26 cellular contexts compared by ENCODE assay signal in the genomic region with DNA sequence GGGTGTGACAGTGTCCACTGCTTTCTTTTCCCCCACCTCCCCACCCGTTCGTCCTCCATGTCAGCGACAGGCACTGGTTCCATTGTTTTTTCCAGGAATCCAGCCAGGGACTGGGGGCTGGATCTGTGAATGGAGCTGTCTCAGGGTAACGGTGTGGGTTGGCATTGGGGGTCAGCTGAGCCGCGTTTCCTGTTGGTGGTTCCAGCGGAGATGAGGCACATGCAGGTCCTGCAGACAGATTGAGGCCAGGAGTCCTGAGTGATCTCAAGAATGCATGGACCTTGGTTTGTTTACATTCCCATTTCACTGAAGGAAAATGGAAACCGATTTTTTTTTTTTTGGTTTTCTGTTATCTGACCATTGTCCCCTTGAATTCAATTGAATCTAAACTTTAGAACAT.
DNase-seq lines count a peak whose midpoint lies in the region; ATAC-seq, FAIRE-seq and TF ChIP-seq lines count a peak whose summit lies in the region.
"Had no signal": no experiment of that assay in that cellular context is flagged by ENCODE, and none has a peak within 500 bp of the region (broad histone marks: within the 10 kb centered on the region; RNA-seq: fewer than 3 reads in every experiment).

No MANE protein-coding gene starts in this region.

- H3K4me1 ChIP-seq in HepG2 (ENCODE audit: insufficient read depth, low read length) (peaks cover 9% of the 10 kb centered on the region), right lobe of liver (no peaks in the 10 kb centered on the region), IMR-90 (ENCODE audit: control insufficient read depth, insufficient read depth, low read length) (peaks cover 32% of the 10 kb centered on the region), mesenchymal stem cell (ENCODE audit: control insufficient read depth, insufficient read depth, low read depth, low read length) (no peaks in the 10 kb centered on the region), osteoblast (ENCODE audit: insufficient read depth, low read length) (no peaks in the 10 kb centered on the region), PC-9 (replicated peaks; ENCODE audit: insufficient read depth) (no peaks in the 10 kb centered on the region)
- H3K4me1 ChIP-seq: A549, BE2C had no signal

- H2AK9ac ChIP-seq in IMR-90 (replicated peaks; ENCODE audit: low read depth, low read length, poor library complexity): peak overlapping the region; percentile 57

- ATAC-seq in HepG2 (no peak; the same call in 2 of the 3 replicates), right lobe of liver (no peak), IMR-90 (ENCODE audit: low read depth) (no peak), GM19324 (IDR thresholded peaks at IDR 0.05; ENCODE audit: low FRiP score, unreplicated experiment) (no peak)
- ATAC-seq: A549, GM12878 had no signal

- peak overlapping the region; percentile 96 for H2AK5ac ChIP-seq in IMR-90 (ENCODE audit: low read depth, low read length)
- no peak overlapping the region for H2AK5ac ChIP-seq in mesenchymal stem cell (ENCODE audit: low read length, severe bottlenecking)

- H2AFZ ChIP-seq in HepG2 (ENCODE audit: low read length) (no peak overlapping the region), IMR-90 (replicated peaks; ENCODE audit: low read length, poor library complexity) (peak overlapping the region; percentile 69), mesenchymal stem cell (ENCODE audit: low read depth, low read length) (no peak overlapping the region), osteoblast (ENCODE audit: low read length) (no peak overlapping the region), PC-9 (no peak overlapping the region)

- BruUV-seq in HepG2 (replicated peaks; lab: Mats Ljungman, UMichigan) (no TSS peak), IMR-90 (replicated peaks; lab: Mats Ljungman, UMichigan) (no TSS peak), PC-9 (replicated peaks; lab: Mats Ljungman, UMichigan) (no TSS peak)

- H2BK120ac ChIP-seq in IMR-90 (ENCODE audit: low read depth, low read length): peak overlapping the region; percentile 94
- no peak overlapping the region for H2BK120ac ChIP-seq in mesenchymal stem cell (ENCODE audit: low read depth, low read length)

- no peaks in the 10 kb centered on the region for H3K9me2 ChIP-seq in PC-9 (ENCODE audit: insufficient read depth)

- peak overlapping the region; percentile 93 for H2BK20ac ChIP-seq in IMR-90 (ENCODE audit: low read depth, low read length)

- H4K5ac ChIP-seq in IMR-90 (ENCODE audit: low read depth, low read length): peak overlapping the region; percentile 93

- H3K27ac ChIP-seq in HepG2 (ENCODE audit: extremely low read length, insufficient read depth, low read length): no peak overlapping the region
- no peak overlapping the region for H3K27ac ChIP-seq in right lobe of liver
- H3K27ac ChIP-seq in IMR-90 (ENCODE audit: insufficient read depth, low read length): peak overlapping the region; percentile 75
- no peak overlapping the region for H3K27ac ChIP-seq in mesenchymal stem cell (ENCODE audit: low read length, poor library complexity, severe bottlenecking)
- no peak overlapping the region for H3K27ac ChIP-seq in osteoblast (ENCODE audit: low read depth, low read length)
- H3K27ac ChIP-seq in PC-9: no peak overlapping the region
- H3K27ac ChIP-seq: 22Rv1; A549; BLaER1 treated with 17β-estradiol and CSF1 and Interleukin-3, amounts not matched to agents 10 nM and 100 nM; C4-2B had no signal

- H4K8ac ChIP-seq in IMR-90 (ENCODE audit: low read depth in 2 of 2, low read length in 2 of 2) (peak overlapping the region; percentile 63 to 82; a peak in 3 of 4 replicates), mesenchymal stem cell (ENCODE audit: low read length) (no peak overlapping the region)

- H3K18ac ChIP-seq in IMR-90 (ENCODE audit: low read depth, low read length) (peak overlapping the region; percentile 95), mesenchymal stem cell (ENCODE audit: low read depth in 1 of 2, low read length in 2 of 2) (peak overlapping the region in 1 of 2 experiments; percentile 21)

- dilution Hi-C loops in IMR-90 (cut with HindIII; ENCODE audit: low sequenced_read_pairs, unreplicated experiment): no loop called here

- POLR2A ChIA-PET in HepG2 (lab: Yijun Ruan, JAX): no interaction called here
- POLR2A ChIA-PET in IMR-90 (lab: Charles Lee; ENCODE audit: unreplicated experiment): interaction anchor here (0.7 kb wide), 1 partner anchor 165 kb away, joined by 6 read pairs; no protein-coding TSS in a partner anchor
- POLR2A ChIA-PET in PC-9 (lab: Charles Lee; ENCODE audit: unreplicated experiment): no interaction called here

- in situ Hi-C loops in HepG2 (cut with HindIII; ENCODE audit: extremely low pct_ligation_motif_present, low pct_unique_long_range_greater_than_20kb): no loop called here
- in situ Hi-C loops in IMR-90 (cut with MboI; ENCODE audit: low sequenced_read_pairs): loop anchor here (25.0 kb wide), 1 partner anchor 1338 kb away; no protein-coding TSS in a partner anchor

- DNase-seq in HepG2 (ENCODE audit: low spot score) (no peak), right lobe of liver (no peak), IMR-90 (peak; percentile 37), mesenchymal stem cell (peak; percentile 5), osteoblast (ENCODE audit: insufficient read length, low spot score, missing footprints) (peak; percentile 65), PC-9 (no peak), NCI-H1417 treated with DMSO at 0.1 percent for 48 hours (lab: John Stamatoyannopoulos, UW) (no peak)
- DNase-seq: BE2C; CD4-positive, alpha-beta T cell; CD8-positive, alpha-beta memory T cell; COR-L47; DMS 273 treated with DMSO at 0.1 percent for 48 hours; DMS153; DMS53; DMS79; DND-41; EL; GDM1 had no signal

- H3K9me3 ChIP-seq in HepG2 (ENCODE audit: low read length): no peaks in the 10 kb centered on the region
- no peaks in the 10 kb centered on the region for H3K9me3 ChIP-seq in right lobe of liver
- H3K9me3 ChIP-seq in IMR-90 (ENCODE audit: control insufficient read depth, insufficient read depth, low read length): no peaks in the 10 kb centered on the region
- H3K9me3 ChIP-seq in mesenchymal stem cell (ENCODE audit: control insufficient read depth, low read length): no peaks in the 10 kb centered on the region
- H3K9me3 ChIP-seq in osteoblast (ENCODE audit: low read depth, low read length): peaks cover 11% of the 10 kb centered on the region
- H3K9me3 ChIP-seq in PC-9 (ENCODE audit: insufficient read depth, low read depth): no peaks in the 10 kb centered on the region
- H3K9me3 ChIP-seq: A549, BE2C had no signal

- H3K4me2 ChIP-seq in HepG2 (ENCODE audit: low read depth, low read length) (peak overlapping the region; percentile 9; the same call in 1 of the 2 replicates), IMR-90 (ENCODE audit: low read depth, low read length) (no peak overlapping the region), mesenchymal stem cell (ENCODE audit: low read length, poor library complexity, severe bottlenecking) (no peak overlapping the region), osteoblast (ENCODE audit: insufficient read depth, low read length) (no peak overlapping the region), PC-9 (no peak overlapping the region)
- H3K4me2 ChIP-seq: A549; BLaER1 treated with 17β-estradiol and CSF1 and Interleukin-3, amounts not matched to agents 10 nM and 100 nM had no signal

- H2BK5ac ChIP-seq in IMR-90 (ENCODE audit: low read depth, low read length, poor library complexity, severe bottlenecking) (peak overlapping the region; percentile 69), mesenchymal stem cell (ENCODE audit: low read depth, low read length, poor library complexity, severe bottlenecking) (no peak overlapping the region)

- no peak for TF ChIP-seq EP300 in HepG2 (IDR thresholded peaks at IDR 0.05; ENCODE audit: low read depth in 2 of 2, low read length in 2 of 2)
- TF ChIP-seq EP300 in HepG2 (CRISPR knock-in tag; IDR thresholded peaks at IDR 0.05; ENCODE audit: borderline replicate concordance): no peak

- H3K9ac ChIP-seq in HepG2 (ENCODE audit: insufficient read depth, low read depth, low read length): no peak overlapping the region
- H3K9ac ChIP-seq in IMR-90 (ENCODE audit: low read depth, low read length): no peak overlapping the region
- H3K9ac ChIP-seq in mesenchymal stem cell (ENCODE audit: low read length): no peak overlapping the region
- H3K9ac ChIP-seq: BLaER1 treated with 17β-estradiol and CSF1 and Interleukin-3, amounts not matched to agents 10 nM and 100 nM had no signal

- H3K79me1 ChIP-seq in IMR-90 (ENCODE audit: low read depth in 1 of 2, low read length in 2 of 2) (peaks cover 0 to 15% of the 10 kb centered on the region in 2 experiments; a peak in 1 of 4 replicates), mesenchymal stem cell (replicated peaks; ENCODE audit: low read length, poor library complexity, severe bottlenecking) (no peaks in the 10 kb centered on the region)

- H3K14ac ChIP-seq in IMR-90 (replicated peaks; ENCODE audit: low read depth, low read length) (peak overlapping the region; percentile 84), mesenchymal stem cell (ENCODE audit: low read length in 2 of 2) (no peak overlapping the region)

- H3K36me3 ChIP-seq in HepG2 (replicated peaks in 1 of 2; ENCODE audit: control insufficient read depth in 1 of 2, insufficient read depth in 2 of 2, low read length in 2 of 2) (no peaks in the 10 kb centered on the region), right lobe of liver (no peaks in the 10 kb centered on the region), IMR-90 (ENCODE audit: control insufficient read depth, insufficient read depth, low read length) (no peaks in the 10 kb centered on the region), mesenchymal stem cell (ENCODE audit: control insufficient read depth in 1 of 2, insufficient read depth in 2 of 2, low read depth in 1 of 2, low read length in 2 of 2) (no peaks in the 10 kb centered on the region), osteoblast (ENCODE audit: insufficient read depth, low read length) (no peaks in the 10 kb centered on the region), PC-9 (ENCODE audit: low read depth) (no peaks in the 10 kb centered on the region)
- H3K36me3 ChIP-seq: BE2C; BLaER1 treated with 17β-estradiol and CSF1 and Interleukin-3, amounts not matched to agents 10 nM and 100 nM had no signal

- peak overlapping the region in 1 of 2 experiments; percentile 47 for H2BK12ac ChIP-seq in mesenchymal stem cell (ENCODE audit: low read length in 2 of 2)

- TF ChIP-seq RAD21 in HepG2 (CRISPR knock-in tag; IDR thresholded peaks at IDR 0.05) (no peak), IMR-90 (IDR thresholded peaks at IDR 0.05; ENCODE audit: low read length) (no peak)

- peaks cover 27% of the 10 kb centered on the region for H3K9me1 ChIP-seq in IMR-90 (ENCODE audit: insufficient read depth, low read length)

- intact Hi-C loops in HepG2 (cut with micrococcal nuclease; ENCODE audit: unreplicated experiment): no loop called here
- intact Hi-C loops in right lobe of liver (cut with DNase I): no loop called here
- intact Hi-C loops in IMR-90 (cut with micrococcal nuclease): loop anchor here (5.0 to 10.0 kb wide), 4 partner anchors 118 to 302 kb away; partner anchors contain the start of gene FGF9
- intact Hi-C loops in PC-9 (cut with micrococcal nuclease; ENCODE audit: unreplicated experiment): no loop called here

- CTCF ChIA-PET in HepG2 (lab: Yijun Ruan, JAX; ENCODE audit: low intra/inter-chr PET ratio, low total read pairs): no interaction called here
- CTCF ChIA-PET in IMR-90 (lab: Yijun Ruan, JAX): no interaction called here
- CTCF ChIA-PET in PC-9 (lab: Charles Lee): no interaction called here

- peak overlapping the region; percentile 16; the same call in 1 of the 2 replicates for H3K56ac ChIP-seq in IMR-90 (ENCODE audit: extremely low read depth, insufficient read depth, low read length)

- H2BK15ac ChIP-seq in IMR-90 (ENCODE audit: low read depth, low read length) (peak overlapping the region; percentile 99; the same call in 2 of the 3 replicates), mesenchymal stem cell (ENCODE audit: low read depth, poor library complexity, severe bottlenecking) (no peak overlapping the region)

- no peaks in the 10 kb centered on the region for H4K20me1 ChIP-seq in HepG2 (ENCODE audit: insufficient read depth, low read length)
- H4K20me1 ChIP-seq in IMR-90 (ENCODE audit: insufficient read depth, low read length): no peaks in the 10 kb centered on the region
- no peaks in the 10 kb centered on the region for H4K20me1 ChIP-seq in osteoblast (ENCODE audit: insufficient read depth, low read length)
- H4K20me1 ChIP-seq in PC-9 (ENCODE audit: insufficient read depth): no peaks in the 10 kb centered on the region; the same call in 1 of the 2 replicates
- H4K20me1 ChIP-seq: BLaER1 treated with 17β-estradiol and CSF1 and Interleukin-3, amounts not matched to agents 10 nM and 100 nM had no signal

- H4K91ac ChIP-seq in IMR-90 (ENCODE audit: insufficient read depth, low read depth, low read length) (peak overlapping the region; percentile 98), mesenchymal stem cell (ENCODE audit: low read length) (no peak overlapping the region)

- H3K4ac ChIP-seq in IMR-90 (ENCODE audit: low read depth, low read length) (peak overlapping the region; percentile 99), mesenchymal stem cell (ENCODE audit: low read depth in 1 of 2, low read length in 2 of 2) (no peak overlapping the region)

- H3K23ac ChIP-seq in IMR-90 (ENCODE audit: low read depth, low read length) (peak overlapping the region; percentile 48), mesenchymal stem cell (ENCODE audit: low read length in 2 of 2) (no peak overlapping the region)

- 8% methylated on average over 8 of the region's 8 CpGs for WGBS in HepG2 (ENCODE audit: low lambda C conversion rate)
- 48% methylated on average over 4 of the region's 8 CpGs for WGBS in right lobe of liver (ENCODE audit: insufficient coverage, low coverage, low lambda C conversion rate, missing lambda C conversion rate)
- 75% methylated on average over 4 of the region's 8 CpGs; no CpG with 5 or more reads in 1 of the 2 experiments for WGBS in IMR-90 (ENCODE audit: extremely low coverage in 2 of 2, insufficient read length in 1 of 2), 2 experiments
- WGBS in mesenchymal stem cell: 62% methylated on average over 8 of the region's 8 CpGs

- H3K79me2 ChIP-seq in HepG2 (ENCODE audit: insufficient read depth, low read length) (no peaks in the 10 kb centered on the region), osteoblast (ENCODE audit: insufficient read depth, low read length) (no peaks in the 10 kb centered on the region), PC-9 (ENCODE audit: low read depth) (no peaks in the 10 kb centered on the region)

- no peak for FAIRE-seq in HepG2 (lab: Jason Lieb, UNC)
- FAIRE-seq: A549, GM12878, GM12892, GM18507 had no signal

- peaks cover 0 to 2% of the 10 kb centered on the region in 2 experiments; a peak in 2 of 5 replicates for H3K27me3 ChIP-seq in HepG2 (ENCODE audit: control insufficient read depth in 1 of 2, insufficient read depth in 2 of 2, low read length in 2 of 2)
- H3K27me3 ChIP-seq in right lobe of liver: no peaks in the 10 kb centered on the region
- no peaks in the 10 kb centered on the region for H3K27me3 ChIP-seq in IMR-90 (ENCODE audit: control insufficient read depth, insufficient read depth, low read length)
- peaks cover 0 to 3% of the 10 kb centered on the region in 2 experiments for H3K27me3 ChIP-seq in mesenchymal stem cell (ENCODE audit: control insufficient read depth in 1 of 2, insufficient read depth in 1 of 2, low read length in 2 of 2)
- H3K27me3 ChIP-seq in osteoblast (ENCODE audit: insufficient read depth, low read length): no peaks in the 10 kb centered on the region
- peaks cover 66% of the 10 kb centered on the region for H3K27me3 ChIP-seq in PC-9 (ENCODE audit: insufficient read depth, low read depth)
- H3K27me3 ChIP-seq: BE2C; BLaER1 treated with 17β-estradiol and CSF1 and Interleukin-3, amounts not matched to agents 10 nM and 100 nM had no signal

- H3K4me3 ChIP-seq in HepG2 (replicated peaks in 1 of 3; ENCODE audit: insufficient read depth in 1 of 3, low read depth in 2 of 3, low read length in 3 of 3) (no peak overlapping the region), right lobe of liver (no peak overlapping the region), IMR-90 (ENCODE audit: insufficient read depth, low read depth, low read length) (no peak overlapping the region), mesenchymal stem cell (ENCODE audit: insufficient read depth in 1 of 2, low read depth in 1 of 2, low read length in 2 of 2) (no peak overlapping the region), osteoblast (ENCODE audit: insufficient read depth, low read length) (no peak overlapping the region), PC-9 (no peak overlapping the region)
- H3K4me3 ChIP-seq: A549; BLaER1 treated with 17β-estradiol and CSF1 and Interleukin-3, amounts not matched to agents 10 nM and 100 nM; GM12878 had no signal

- TF ChIP-seq CTCF in HepG2 (CRISPR knock-in tag; IDR thresholded peaks at IDR 0.05) (no peak), right lobe of liver (IDR thresholded peaks at IDR 0.05) (no peak), IMR-90 (conservative IDR thresholded peaks at IDR 0.05; ENCODE audit: low read depth, low read length) (no peak), osteoblast (IDR thresholded peaks at IDR 0.05; ENCODE audit: extremely low read depth, low read depth, low read length) (no peak), PC-9 (conservative IDR thresholded peaks at IDR 0.05) (no peak)

- no peaks in the 10 kb centered on the region for H3F3A ChIP-seq in PC-9 (ENCODE audit: insufficient read depth, low read depth)

- no peak for TF ChIP-seq POLR2A in HepG2 (IDR thresholded peaks at IDR 0.05; ENCODE audit: insufficient read depth in 1 of 2, low read depth in 2 of 2, low read length in 2 of 2)
- no peak for TF ChIP-seq POLR2A in right lobe of liver (IDR thresholded peaks at IDR 0.05)
- no peak for TF ChIP-seq POLR2A in IMR-90 (IDR thresholded peaks at IDR 0.05; ENCODE audit: low read depth, low read length)

Comparison
In these comparisons a context has a peak if more than half of its experiments do, and no peak if none do; other contexts are left out.
1. DNase-seq: peak in IMR-90 (single experiment), mesenchymal stem cell (single experiment) and osteoblast (single experiment); none in HepG2 (single experiment), right lobe of liver (0 of 3), PC-9 (0 of 2) and NCI-H1417 treated with DMSO at 0.1 percent for 48 hours (single experiment).